1 cellular context compared by ENCODE assay signal in the genomic region with DNA sequence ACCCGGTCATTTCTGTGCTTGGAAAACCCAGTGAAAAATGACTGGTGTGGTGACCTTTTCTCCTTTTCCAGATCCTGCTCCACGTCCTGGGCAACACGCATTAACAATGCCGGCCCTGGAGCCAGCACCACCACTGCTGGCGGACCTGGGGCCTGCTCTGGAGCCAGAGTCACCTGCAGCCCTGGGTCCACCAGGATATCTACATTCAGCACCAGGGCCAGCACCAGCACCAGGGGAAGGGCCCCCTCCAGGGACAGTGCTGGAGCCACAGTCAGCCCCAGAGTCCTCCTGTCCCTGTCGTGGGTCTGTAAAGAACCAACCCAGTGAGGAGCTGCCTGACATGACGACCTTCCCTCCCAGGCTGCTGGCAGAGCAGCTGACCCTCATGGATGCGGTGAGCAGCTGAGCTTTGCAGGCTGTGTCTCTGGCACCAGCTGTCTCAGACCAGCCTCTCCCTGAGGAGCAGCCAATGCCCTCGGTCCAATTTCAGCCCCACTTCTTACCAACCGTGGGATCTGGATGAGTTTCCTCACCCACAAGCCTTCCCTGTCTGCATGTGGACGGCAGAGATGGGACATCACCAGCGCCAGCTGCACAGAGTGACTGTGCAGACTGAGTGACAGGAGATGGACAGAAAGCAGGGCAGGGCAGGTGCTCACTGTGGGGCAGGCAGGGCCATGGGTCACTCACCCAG.
TF ChIP-seq lines count a peak whose summit lies in the region.

No MANE protein-coding gene starts in this region.

TF ChIP-seq in HCT116, 20 proteins besides CTCF, POLR2A, EP300 and RAD21:
- TF ChIP-seq EGR1 (IDR thresholded peaks at IDR 0.05; ENCODE audit: low read depth), result no peak
- TF ChIP-seq, protein P1, sequence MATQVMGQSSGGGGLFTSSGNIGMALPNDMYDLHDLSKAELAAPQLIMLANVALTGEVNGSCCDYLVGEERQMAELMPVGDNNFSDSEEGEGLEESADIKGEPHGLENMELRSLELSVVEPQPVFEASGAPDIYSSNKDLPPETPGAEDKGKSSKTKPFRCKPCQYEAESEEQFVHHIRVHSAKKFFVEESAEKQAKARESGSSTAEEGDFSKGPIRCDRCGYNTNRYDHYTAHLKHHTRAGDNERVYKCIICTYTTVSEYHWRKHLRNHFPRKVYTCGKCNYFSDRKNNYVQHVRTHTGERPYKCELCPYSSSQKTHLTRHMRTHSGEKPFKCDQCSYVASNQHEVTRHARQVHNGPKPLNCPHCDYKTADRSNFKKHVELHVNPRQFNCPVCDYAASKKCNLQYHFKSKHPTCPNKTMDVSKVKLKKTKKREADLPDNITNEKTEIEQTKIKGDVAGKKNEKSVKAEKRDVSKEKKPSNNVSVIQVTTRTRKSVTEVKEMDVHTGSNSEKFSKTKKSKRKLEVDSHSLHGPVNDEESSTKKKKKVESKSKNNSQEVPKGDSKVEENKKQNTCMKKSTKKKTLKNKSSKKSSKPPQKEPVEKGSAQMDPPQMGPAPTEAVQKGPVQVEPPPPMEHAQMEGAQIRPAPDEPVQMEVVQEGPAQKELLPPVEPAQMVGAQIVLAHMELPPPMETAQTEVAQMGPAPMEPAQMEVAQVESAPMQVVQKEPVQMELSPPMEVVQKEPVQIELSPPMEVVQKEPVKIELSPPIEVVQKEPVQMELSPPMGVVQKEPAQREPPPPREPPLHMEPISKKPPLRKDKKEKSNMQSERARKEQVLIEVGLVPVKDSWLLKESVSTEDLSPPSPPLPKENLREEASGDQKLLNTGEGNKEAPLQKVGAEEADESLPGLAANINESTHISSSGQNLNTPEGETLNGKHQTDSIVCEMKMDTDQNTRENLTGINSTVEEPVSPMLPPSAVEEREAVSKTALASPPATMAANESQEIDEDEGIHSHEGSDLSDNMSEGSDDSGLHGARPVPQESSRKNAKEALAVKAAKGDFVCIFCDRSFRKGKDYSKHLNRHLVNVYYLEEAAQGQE (IDR thresholded peaks at IDR 0.05; ENCODE audit: low read depth), result peak; percentile 27; the same call in 1 of the 2 replicates
